In genomic region chr16:24861461-24861860, GRCh38 we compare ENCODE assay signal across 37 cellular contexts. TPM values are rescaled to one million over a fixed set of nuclear protein-coding genes. Genes with fewer than 3 reads are reported as not detected.
"Had no signal": no experiment of that assay in that cellular context is flagged by ENCODE, and none has a peak within 500 bp of the region (broad histone marks: within the 10 kb centered on the region; RNA-seq: fewer than 3 reads in every experiment).

No MANE protein-coding gene starts in this region.

- H3K4me1 ChIP-seq: adrenal gland, breast epithelium had no signal

- H3K4me3 ChIP-seq: adrenal gland, body of pancreas, breast epithelium had no signal

- H3K4me3 Mint-ChIP-seq: activated B cell treated with CpG ODN at 0.5 μM for 24 hours; activated CD4-positive, alpha-beta memory T cell treated with anti-CD3 and anti-CD28 coated beads for 36 hours; activated CD4-positive, alpha-beta T cell treated with anti-CD3 and anti-CD28 coated beads, Interleukin-2, amount 10 ng/mL, durations not matched to agents 24 days and 14 days; activated CD8-positive, alpha-beta T cell treated with anti-CD3 and anti-CD28 coated beads for 36 hours; activated naive CD4-positive, alpha-beta T cell treated with anti-CD3 and anti-CD28 coated beads for 36 hours; activated naive CD8-positive, alpha-beta T cell treated with anti-CD3 and anti-CD28 coated beads for 36 hours; activated T-cell treated with anti-CD3 and anti-CD28 coated beads, Interleukin-2, amount 50 U/mL, for 4 hours; activated T-cell treated with anti-CD3 and anti-CD28 coated beads, Interleukin-2, amount 50 U/mL, for 72 hours; activated T-helper 1 cell treated with anti-CD3 and anti-CD28 coated beads, Interleukin-12 subunit alpha, Interleukin-12 subunit beta, Interleukin-2, Interleukin-4 antibody, amounts not matched to agents 30 ng/mL and 10 ng/mL and 1 ng/mL, durations not matched to agents 14 hours and 24 hours and 36 hours; activated T-helper 17 cell treated with anti-CD3 and anti-CD28 coated beads, Interleukin-2, amount 50 U/mL, for 72 hours; T-helper 1 cell treated with Interleukin-12 subunit alpha and Interleukin-12 subunit beta and Interleukin-4 antibody, amounts not matched to agents 30 μg/mL and 1 μg/mL, for 36 hours; T-helper 2 cell treated with Interferon-gamma antibody and Interleukin-4, amounts not matched to agents 5 μg/mL and 100 μg/mL, for 36 hours had no signal

- H3K4me1 Mint-ChIP-seq: activated B cell treated with CpG ODN at 0.5 μM for 24 hours; activated CD4-positive, alpha-beta T cell treated with anti-CD3 and anti-CD28 coated beads, Interleukin-2, amount 10 ng/mL, durations not matched to agents 24 days and 14 days; activated T-helper 17 cell treated with anti-CD3 and anti-CD28 coated beads, Interleukin-2, amount 50 U/mL, for 72 hours had no signal

- H3K27me3 ChIP-seq: adrenal gland, body of pancreas, brain microvascular endothelial cell, breast epithelium had no signal

- H3K36me3 ChIP-seq: adrenal gland, brain microvascular endothelial cell, breast epithelium had no signal

- H3K27ac ChIP-seq: adrenal gland, body of pancreas, brain microvascular endothelial cell, breast epithelium, VCaP had no signal

- H3K9me3 ChIP-seq: adrenal gland had no signal

- H3K27ac Mint-ChIP-seq: activated B cell treated with CpG ODN at 0.5 μM for 24 hours; activated CD4-positive, alpha-beta memory T cell treated with anti-CD3 and anti-CD28 coated beads for 36 hours; activated CD4-positive, alpha-beta T cell treated with anti-CD3 and anti-CD28 coated beads, Interleukin-2, amount 10 ng/mL, durations not matched to agents 24 days and 14 days; activated CD8-positive, alpha-beta T cell treated with anti-CD3 and anti-CD28 coated beads for 36 hours; activated naive CD4-positive, alpha-beta T cell treated with anti-CD3 and anti-CD28 coated beads for 36 hours; activated naive CD4-positive, alpha-beta T cell treated with anti-CD3 and anti-CD28 coated beads, Interleukin-2, amount 50 U/mL, for 72 hours; activated naive CD8-positive, alpha-beta T cell treated with anti-CD3 and anti-CD28 coated beads for 36 hours; activated T-cell treated with anti-CD3 and anti-CD28 coated beads, Interleukin-2, amount 50 U/mL, for 72 hours; activated T-helper 1 cell treated with anti-CD3 and anti-CD28 coated beads, Interleukin-12 subunit alpha, Interleukin-12 subunit beta, Interleukin-2, Interleukin-4 antibody, amounts not matched to agents 30 ng/mL and 10 ng/mL and 1 ng/mL, durations not matched to agents 14 hours and 24 hours and 36 hours; activated T-helper 17 cell treated with anti-CD3 and anti-CD28 coated beads, Interleukin-2, amount 50 U/mL, for 72 hours; T-helper 1 cell treated with Interleukin-12 subunit alpha and Interleukin-12 subunit beta and Interleukin-4 antibody, amounts not matched to agents 30 μg/mL and 1 μg/mL, for 36 hours; T-helper 2 cell treated with Interferon-gamma antibody and Interleukin-4, amounts not matched to agents 5 μg/mL and 100 μg/mL, for 36 hours had no signal

- ATAC-seq: activated CD8-positive, alpha-beta T cell treated with anti-CD3 and anti-CD28 coated beads for 36 hours; activated naive CD4-positive, alpha-beta T cell treated with anti-CD3 and anti-CD28 coated beads, Interleukin-2, amount 50 U/mL, for 72 hours; activated T-cell treated with anti-CD3 and anti-CD28 coated beads, Interleukin-2, amount 50 U/mL, for 4 hours; activated T-cell treated with anti-CD3 and anti-CD28 coated beads, Interleukin-2, amount 50 U/mL, for 72 hours; activated T-helper 17 cell treated with anti-CD3 and anti-CD28 coated beads, Interleukin-2, amount 50 U/mL, for 72 hours; body of pancreas had no signal

- DNase-seq: activated B cell treated with CpG ODN at 0.5 μM for 24 hours; activated CD4-positive, alpha-beta memory T cell treated with anti-CD3 and anti-CD28 coated beads for 36 hours; activated CD4-positive, alpha-beta T cell treated with anti-CD3 and anti-CD28 coated beads for 4 hours; activated CD4-positive, alpha-beta T cell treated with anti-CD3 and anti-CD28 coated beads, Interleukin-2, amount 10 ng/mL, durations not matched to agents 24 days and 14 days; activated CD4-positive, alpha-beta T cell treated with anti-CD3 and anti-CD28 coated beads, Interleukin-2, amount 50 U/mL, for 1 hour; activated CD4-positive, alpha-beta T cell treated with anti-CD3 and anti-CD28 coated beads, Interleukin-2, amount 50 U/mL, for 4 hours; activated CD4-positive, CD25-positive, alpha-beta regulatory T cell treated with anti-CD3 and anti-CD28 coated beads, Interleukin-2, amount 50 U/mL, for 72 hours; activated CD8-positive, alpha-beta memory T cell treated with anti-CD3 and anti-CD28 coated beads, Interleukin-2, amount 50 U/mL, for 4 hours; activated CD8-positive, alpha-beta T cell treated with anti-CD3 and anti-CD28 coated beads for 36 hours; activated gamma-delta T cell treated with Interleukin-2 at 50 U/mL for 16 hours; activated naive CD4-positive, alpha-beta T cell; activated naive CD4-positive, alpha-beta T cell treated with anti-CD3 and anti-CD28 coated beads for 36 hours; activated naive CD4-positive, alpha-beta T cell treated with anti-CD3 and anti-CD28 coated beads, Interleukin-2, amount 50 U/mL, for 16 hours; activated naive CD8-positive, alpha-beta T cell treated with anti-CD3 and anti-CD28 coated beads for 36 hours; activated T-cell treated with anti-CD3 and anti-CD28 coated beads for 4 hours; activated T-cell treated with anti-CD3 and anti-CD28 coated beads, Interleukin-2, amount 50 U/mL, for 1 hour; activated T-cell treated with anti-CD3 and anti-CD28 coated beads, Interleukin-2, amount 50 U/mL, for 4 hours; activated T-cell treated with anti-CD3 and anti-CD28 coated beads, Interleukin-2, amount 50 U/mL, for 72 hours; amniotic stem cell; aorta; body of pancreas; brain microvascular endothelial cell; central memory CD4-positive, alpha-beta T cell; T-helper 1 cell; T-helper 2 cell; T-helper 9 cell had no signal

RNA-seq across cellular contexts. Expression of gene SLC5A11, which starts 15.7 kb away (rescaled TPM):
- total RNA-seq: activated CD4-positive, alpha-beta T cell treated with anti-CD3 and anti-CD28 coated beads, Interleukin-2, amount 10 ng/mL, durations not matched to agents 24 days and 14 days; activated naive CD4-positive, alpha-beta T cell treated with anti-CD3 and anti-CD28 coated beads for 36 hours; activated naive CD4-positive, alpha-beta T cell treated with anti-CD3 and anti-CD28 coated beads, Interleukin-2, amount 50 U/mL, for 72 hours; activated T-helper 17 cell treated with anti-CD3 and anti-CD28 coated beads, Interleukin-2, amount 50 U/mL, for 72 hours; aorta; astrocyte; body of pancreas; cardiac septum; cerebellum had no signal
